Comparison of ENCODE assay signal across 25 cellular contexts in the genomic region with DNA sequence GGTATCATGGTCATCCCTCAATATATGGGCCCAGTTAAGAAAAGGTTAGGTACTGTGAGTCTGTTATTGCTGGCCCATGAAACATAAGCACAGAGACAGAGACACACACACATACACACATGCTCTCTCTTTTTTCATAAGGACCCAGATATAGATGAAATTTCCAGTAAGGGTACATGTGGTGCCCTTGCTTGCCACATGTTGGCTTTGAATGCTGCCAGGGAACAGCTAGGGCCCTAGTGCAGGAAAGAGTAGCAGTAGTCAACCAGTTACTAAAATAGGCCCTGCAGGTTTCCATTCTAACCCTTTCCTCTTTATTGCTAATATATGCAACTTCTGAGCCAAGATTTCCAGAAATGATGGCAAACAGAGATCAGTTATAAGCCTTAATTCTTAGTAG. TPM values are rescaled to one million over a fixed set of nuclear protein-coding genes. Genes with fewer than 3 reads are reported as not detected.
DNase-seq lines count a peak whose midpoint lies in the region; ATAC-seq and TF ChIP-seq lines count a peak whose summit lies in the region.
"Had no signal": no experiment of that assay in that cellular context is flagged by ENCODE, and none has a peak within 500 bp of the region (broad histone marks: within the 10 kb centered on the region; RNA-seq: fewer than 3 reads in every experiment).

No MANE protein-coding gene starts in this region.

- H3K27me3 ChIP-seq in IMR-90 (ENCODE audit: control insufficient read depth, insufficient read depth, low read length) (no peaks in the 10 kb centered on the region), thoracic aorta (replicated peaks; ENCODE audit: insufficient read depth) (no peaks in the 10 kb centered on the region), Peyer's patch (no peaks in the 10 kb centered on the region)
- H3K27me3 ChIP-seq: SJCRH30 had no signal

- H4K8ac ChIP-seq in IMR-90 (ENCODE audit: low read depth in 2 of 2, low read length in 2 of 2): no peak overlapping the region

- H3K9me3 ChIP-seq in IMR-90 (ENCODE audit: control insufficient read depth, insufficient read depth, low read length) (no peaks in the 10 kb centered on the region), thoracic aorta (no peaks in the 10 kb centered on the region), Peyer's patch (no peaks in the 10 kb centered on the region)
- H3K9me3 ChIP-seq: SJCRH30 had no signal

- H4K20me1 ChIP-seq in IMR-90 (ENCODE audit: insufficient read depth, low read length): peaks cover 5% of the 10 kb centered on the region; the same call in 1 of the 2 replicates

- ATAC-seq in IMR-90 (ENCODE audit: low read depth) (no peak), thoracic aorta (ENCODE audit: insufficient number of reproducible peaks, low FRiP score, low read depth) (no peak), GM19351 (IDR thresholded peaks at IDR 0.05; ENCODE audit: unreplicated experiment) (no peak), esophagus mucosa (no peak)
- ATAC-seq: CD8-positive, alpha-beta T cell; GM12878; GM23338 had no signal

- no peak overlapping the region for H2BK15ac ChIP-seq in IMR-90 (ENCODE audit: low read depth, low read length)

- no peak overlapping the region for H3K9ac ChIP-seq in IMR-90 (ENCODE audit: low read depth, low read length)

- H2AFZ ChIP-seq in IMR-90 (replicated peaks; ENCODE audit: low read length, poor library complexity): no peak overlapping the region
- H2AFZ ChIP-seq: GM23338 had no signal

- H3K79me1 ChIP-seq in IMR-90 (ENCODE audit: low read depth in 1 of 2, low read length in 2 of 2): peaks cover 27 to 67% of the 10 kb centered on the region in 2 experiments

- H3K4me3 ChIP-seq in IMR-90 (ENCODE audit: insufficient read depth, low read depth, low read length) (no peak overlapping the region), coronary artery (no peak overlapping the region), thoracic aorta (no peak overlapping the region), Peyer's patch (no peak overlapping the region)
- H3K4me3 ChIP-seq: GM12878, GM23338, SJCRH30 had no signal

- dilution Hi-C loops in IMR-90 (cut with HindIII; ENCODE audit: low sequenced_read_pairs, unreplicated experiment): no loop called here

- in situ Hi-C loops in IMR-90 (cut with MboI; ENCODE audit: low sequenced_read_pairs): loop anchor here (25.0 kb wide), 1 partner anchor 980 kb away; no protein-coding TSS in a partner anchor

- H2BK120ac ChIP-seq in IMR-90 (ENCODE audit: low read depth, low read length): no peak overlapping the region

- H3K14ac ChIP-seq in IMR-90 (replicated peaks; ENCODE audit: low read depth, low read length): no peak overlapping the region

- H2AK9ac ChIP-seq in IMR-90 (replicated peaks; ENCODE audit: low read depth, low read length, poor library complexity): no peak overlapping the region

- peaks cover 19% of the 10 kb centered on the region for H3K9me1 ChIP-seq in IMR-90 (ENCODE audit: insufficient read depth, low read length)

- H2BK20ac ChIP-seq in IMR-90 (ENCODE audit: low read depth, low read length): no peak overlapping the region

- no peak for TF ChIP-seq RAD21 in IMR-90 (IDR thresholded peaks at IDR 0.05; ENCODE audit: low read length)

- TF ChIP-seq POLR2A in IMR-90 (IDR thresholded peaks at IDR 0.05; ENCODE audit: low read depth, low read length) (no peak), Peyer's patch (IDR thresholded peaks at IDR 0.05) (no peak)

- no peak overlapping the region for H2BK5ac ChIP-seq in IMR-90 (ENCODE audit: low read depth, low read length, poor library complexity, severe bottlenecking)

- POLR2A ChIA-PET in IMR-90 (lab: Charles Lee; ENCODE audit: unreplicated experiment): no interaction called here

- intact Hi-C loops in IMR-90 (cut with micrococcal nuclease): no loop called here

- no peak for TF ChIP-seq CTCF in C4-2B (conservative IDR thresholded peaks at IDR 0.05)
- no peak for TF ChIP-seq CTCF in IMR-90 (conservative IDR thresholded peaks at IDR 0.05; ENCODE audit: low read depth, low read length)
- no peak for TF ChIP-seq CTCF in coronary artery (IDR thresholded peaks at IDR 0.05)
- no peak for TF ChIP-seq CTCF in thoracic aorta (IDR thresholded peaks at IDR 0.05)
- no peak for TF ChIP-seq CTCF in Peyer's patch (IDR thresholded peaks at IDR 0.05)

- H3K36me3 ChIP-seq in IMR-90 (ENCODE audit: control insufficient read depth, insufficient read depth, low read length) (peaks cover 52% of the 10 kb centered on the region), thoracic aorta (peaks cover 34% of the 10 kb centered on the region), Peyer's patch (peaks cover 0 to 86% (median 0%) of the 10 kb centered on the region in 3 donors)

- no peak for DNase-seq in IMR-90
- no peak for DNase-seq in coronary artery (ENCODE audit: low spot score)
- no peak for DNase-seq in thoracic aorta (ENCODE audit: low spot score)
- no peak for DNase-seq in Peyer's patch
- DNase-seq: C1 segment of cervical spinal cord; CD8-positive, alpha-beta T cell; DMS 273 treated with DMSO at 0.1 percent for 48 hours; DMS79; EL; GDM1; H9; KBM-7; MV-4-11; NCI-H1105; NCI-H146; NCI-H1930; NCI-H446; NCI-H524 treated with DMSO at 0.1 percent for 48 hours; NCI-H774; SJCRH30 had no signal

- no peak overlapping the region for H3K23ac ChIP-seq in IMR-90 (ENCODE audit: low read depth, low read length)

- no peak overlapping the region for H2AK5ac ChIP-seq in IMR-90 (ENCODE audit: low read depth, low read length)

- H3K4ac ChIP-seq in IMR-90 (ENCODE audit: low read depth, low read length): no peak overlapping the region

- no peak overlapping the region for H4K91ac ChIP-seq in IMR-90 (ENCODE audit: insufficient read depth, low read depth, low read length)

- H3K56ac ChIP-seq in IMR-90 (ENCODE audit: extremely low read depth, insufficient read depth, low read length): no peak overlapping the region

- H4K5ac ChIP-seq in IMR-90 (ENCODE audit: low read depth, low read length): peak overlapping the region; percentile 15; the same call in 1 of the 2 replicates

- CTCF ChIA-PET in IMR-90 (lab: Yijun Ruan, JAX): no interaction called here

- H3K4me2 ChIP-seq in IMR-90 (ENCODE audit: low read depth, low read length): no peak overlapping the region
- H3K4me2 ChIP-seq: GM23338 had no signal

- H3K27ac ChIP-seq in C4-2B: peak overlapping the region; percentile 73
- no peak overlapping the region for H3K27ac ChIP-seq in IMR-90 (ENCODE audit: insufficient read depth, low read length)
- H3K27ac ChIP-seq in coronary artery: peak overlapping the region; percentile 70 to 78
- peak overlapping the region; percentile 62 to 66 for H3K27ac ChIP-seq in thoracic aorta
- no peak overlapping the region for H3K27ac ChIP-seq in Peyer's patch
- H3K27ac ChIP-seq: SJCRH30 had no signal

- no peak overlapping the region for H3K18ac ChIP-seq in IMR-90 (ENCODE audit: low read depth, low read length)

- no TSS peak for BruUV-seq in IMR-90 (replicated peaks; lab: Mats Ljungman, UMichigan)

- peaks cover 14% of the 10 kb centered on the region for H3K4me1 ChIP-seq in IMR-90 (ENCODE audit: control insufficient read depth, insufficient read depth, low read length)
- H3K4me1 ChIP-seq in thoracic aorta (ENCODE audit: control insufficient read depth in 1 of 2, low read depth in 2 of 2): peaks cover 16 to 37% of the 10 kb centered on the region in 2 donors
- H3K4me1 ChIP-seq in Peyer's patch: peaks cover 0 to 1% (median 0%) of the 10 kb centered on the region in 4 donors

TF ChIP-seq in IMR-90, 13 proteins besides CTCF, POLR2A, EP300 and RAD21:
- TF ChIP-seq CEBPB (IDR thresholded peaks at IDR 0.05; ENCODE audit: low read depth, low read length) (no peak), FOS (IDR thresholded peaks at IDR 0.05; ENCODE audit: low read depth, low read length) (no peak), MXI1 (IDR thresholded peaks at IDR 0.05; ENCODE audit: borderline replicate concordance, low read depth, low read length) (no peak), MAZ (IDR thresholded peaks at IDR 0.05; ENCODE audit: borderline replicate concordance, low read depth, low read length) (no peak), RCOR1 (IDR thresholded peaks at IDR 0.05; ENCODE audit: insufficient replicate concordance, low read length) (no peak), CHD1 (IDR thresholded peaks at IDR 0.05; ENCODE audit: low read depth, low read length) (no peak), RFX5 (IDR thresholded peaks at IDR 0.05; ENCODE audit: low read depth, low read length) (no peak), NFE2L2 (IDR thresholded peaks at IDR 0.05; ENCODE audit: low read depth, low read length) (no peak), MAFK (IDR thresholded peaks at IDR 0.05; ENCODE audit: low read depth, low read length) (no peak), SMC3 (IDR thresholded peaks at IDR 0.05; ENCODE audit: low read depth, low read length) (no peak), BHLHE40 (IDR thresholded peaks at IDR 0.05; ENCODE audit: low read depth, low read length) (no peak)
- TF ChIP-seq, protein P1, sequence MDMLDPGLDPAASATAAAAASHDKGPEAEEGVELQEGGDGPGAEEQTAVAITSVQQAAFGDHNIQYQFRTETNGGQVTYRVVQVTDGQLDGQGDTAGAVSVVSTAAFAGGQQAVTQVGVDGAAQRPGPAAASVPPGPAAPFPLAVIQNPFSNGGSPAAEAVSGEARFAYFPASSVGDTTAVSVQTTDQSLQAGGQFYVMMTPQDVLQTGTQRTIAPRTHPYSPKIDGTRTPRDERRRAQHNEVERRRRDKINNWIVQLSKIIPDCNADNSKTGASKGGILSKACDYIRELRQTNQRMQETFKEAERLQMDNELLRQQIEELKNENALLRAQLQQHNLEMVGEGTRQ (IDR thresholded peaks at IDR 0.05; ENCODE audit: low read depth, low read length): no peak
- TF ChIP-seq, protein P2, sequence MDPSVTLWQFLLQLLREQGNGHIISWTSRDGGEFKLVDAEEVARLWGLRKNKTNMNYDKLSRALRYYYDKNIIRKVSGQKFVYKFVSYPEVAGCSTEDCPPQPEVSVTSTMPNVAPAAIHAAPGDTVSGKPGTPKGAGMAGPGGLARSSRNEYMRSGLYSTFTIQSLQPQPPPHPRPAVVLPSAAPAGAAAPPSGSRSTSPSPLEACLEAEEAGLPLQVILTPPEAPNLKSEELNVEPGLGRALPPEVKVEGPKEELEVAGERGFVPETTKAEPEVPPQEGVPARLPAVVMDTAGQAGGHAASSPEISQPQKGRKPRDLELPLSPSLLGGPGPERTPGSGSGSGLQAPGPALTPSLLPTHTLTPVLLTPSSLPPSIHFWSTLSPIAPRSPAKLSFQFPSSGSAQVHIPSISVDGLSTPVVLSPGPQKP (IDR thresholded peaks at IDR 0.05; ENCODE audit: borderline replicate concordance, low read depth, low read length): no peak

RNA-seq across cellular contexts. Expression of a gene that starts 9.1 kb away (rescaled TPM):
- total RNA-seq in IMR-90 (2012; rRNA removed) (90.0 and 113 TPM in 2 replicates), thoracic aorta (100 to 1,000 TPM; 102 to 126 TPM), Peyer's patch (100 to 1,000 TPM; 119 to 164 (median 145) TPM), esophagus mucosa (27.2 TPM)
- polyA plus RNA-seq in IMR-90 (2012; rRNA removed): 31.1 and 35.9 TPM in 2 replicates
- 23.1 and 25.6 TPM in 2 replicates for polyA plus RNA-seq in IMR-90 (2012; cell fraction: cytosol; rRNA removed)
- polyA plus RNA-seq in IMR-90 (2012; cell fraction: nucleus; rRNA removed; ENCODE audit: low replicate concordance): 30.1 and 42.6 TPM in 2 replicates

Comparison
In these comparisons a context has a peak if more than half of its experiments do, and no peak if none do; other contexts are left out.
1. H3K27ac ChIP-seq: peak in C4-2B (single experiment), coronary artery (2 of 2) and thoracic aorta (2 of 2); none in IMR-90 (single experiment) and Peyer's patch (0 of 4).